In genomic region chr12:39459027-39459434, GRCh38 we compare ENCODE assay signal across 23 cellular contexts.
"Had no signal": no experiment of that assay in that cellular context is flagged by ENCODE, and none has a peak within 500 bp of the region (broad histone marks: within the 10 kb centered on the region; RNA-seq: fewer than 3 reads in every experiment).

No MANE protein-coding gene starts in this region.

- H3K27me3 ChIP-seq: heart right ventricle, neural progenitor cell, ovary, right atrium auricular region, transverse colon had no signal

- ATAC-seq: heart right ventricle; left lobe of liver; natural killer cell; stimulated activated effector memory CD8-positive, alpha-beta T cell treated with anti-CD3 and anti-CD28 coated beads, Interleukin-12 subunit alpha, Interleukin-12 subunit beta, amount 100 ng/mL, for 72 hours had no signal

- H3K27me3 Mint-ChIP-seq: stimulated activated naive CD8-positive, alpha-beta T cell treated with anti-CD3 and anti-CD28 coated beads, Interleukin-15, Interleukin-2, amounts not matched to agents 100 ng/mL and 50 ng/mL, for 24 hours had no signal

- H3K27ac Mint-ChIP-seq: endodermal cell; mesothelial cell of epicardium; natural killer cell; neural progenitor cell; stimulated activated effector memory CD8-positive, alpha-beta T cell treated with anti-CD3 and anti-CD28 coated beads, Interleukin-12 subunit alpha, Interleukin-12 subunit beta, amount 100 ng/mL, for 72 hours; stimulated activated naive CD8-positive, alpha-beta T cell treated with anti-CD3 and anti-CD28 coated beads, Interleukin-15, Interleukin-2, amounts not matched to agents 100 ng/mL and 50 ng/mL, for 24 hours had no signal

- H3K9me3 Mint-ChIP-seq: endodermal cell; mesothelial cell of epicardium; natural killer cell; neural progenitor cell; stimulated activated effector memory CD8-positive, alpha-beta T cell treated with anti-CD3 and anti-CD28 coated beads, Interleukin-12 subunit alpha, Interleukin-12 subunit beta, amount 100 ng/mL, for 72 hours; stimulated activated naive CD8-positive, alpha-beta T cell treated with anti-CD3 and anti-CD28 coated beads, Interleukin-15, Interleukin-2, amounts not matched to agents 100 ng/mL and 50 ng/mL, for 24 hours had no signal

- DNase-seq: effector CD4-positive, alpha-beta T cell; endodermal cell; erythroblast; foreskin melanocyte; heart right ventricle; hypothalamus; mammary epithelial cell; natural killer cell; nucleus accumbens; ovary; small intestine; stimulated activated CD4-positive, alpha-beta T cell treated with anti-CD3 and anti-CD28 coated beads, Interleukin-12 subunit alpha, Interleukin-12 subunit beta, amount 100 ng/mL, for 4 hours; stimulated activated CD4-positive, alpha-beta T cell treated with anti-CD3 and anti-CD28 coated beads, Interleukin-4, amount 100 ng/mL, for 1 hour; stimulated activated CD8-positive, alpha-beta memory T cell treated with anti-CD3 and anti-CD28 coated beads, Interleukin-4, amount 100 ng/mL, for 48 hours; transverse colon had no signal

- H3K4me1 ChIP-seq: heart right ventricle, neural progenitor cell, right atrium auricular region, transverse colon had no signal

- H3K9me3 ChIP-seq: ovary, right atrium auricular region, thoracic aorta, transverse colon had no signal

- H3K36me3 Mint-ChIP-seq: mesothelial cell of epicardium; natural killer cell; neural progenitor cell; stimulated activated effector memory CD8-positive, alpha-beta T cell treated with anti-CD3 and anti-CD28 coated beads, Interleukin-12 subunit alpha, Interleukin-12 subunit beta, amount 100 ng/mL, for 72 hours had no signal

- H3K36me3 ChIP-seq: heart right ventricle, neural progenitor cell, ovary, right atrium auricular region, thoracic aorta, transverse colon had no signal

- H3K4me3 Mint-ChIP-seq: endodermal cell; mesothelial cell of epicardium; natural killer cell; neural progenitor cell; stimulated activated effector memory CD8-positive, alpha-beta T cell treated with anti-CD3 and anti-CD28 coated beads, Interleukin-12 subunit alpha, Interleukin-12 subunit beta, amount 100 ng/mL, for 72 hours; stimulated activated naive CD8-positive, alpha-beta T cell treated with anti-CD3 and anti-CD28 coated beads, Interleukin-15, Interleukin-2, amounts not matched to agents 100 ng/mL and 50 ng/mL, for 24 hours had no signal

- H3K4me3 ChIP-seq: coronary artery, heart right ventricle, neural progenitor cell, ovary, right atrium auricular region, thoracic aorta, transverse colon had no signal

- H3K4me1 Mint-ChIP-seq: endodermal cell; natural killer cell; neural progenitor cell; stimulated activated effector memory CD8-positive, alpha-beta T cell treated with anti-CD3 and anti-CD28 coated beads, Interleukin-12 subunit alpha, Interleukin-12 subunit beta, amount 100 ng/mL, for 72 hours had no signal
